Comparison of ENCODE assay signal across 8 cellular contexts in genomic region chr2:219543596-219544358, GRCh38. TPM values are rescaled to one million over a fixed set of nuclear protein-coding genes. Genes with fewer than 3 reads are reported as not detected.
DNase-seq lines count a peak whose midpoint lies in the region; ATAC-seq and TF ChIP-seq lines count a peak whose summit lies in the region.

A gene with protein sequence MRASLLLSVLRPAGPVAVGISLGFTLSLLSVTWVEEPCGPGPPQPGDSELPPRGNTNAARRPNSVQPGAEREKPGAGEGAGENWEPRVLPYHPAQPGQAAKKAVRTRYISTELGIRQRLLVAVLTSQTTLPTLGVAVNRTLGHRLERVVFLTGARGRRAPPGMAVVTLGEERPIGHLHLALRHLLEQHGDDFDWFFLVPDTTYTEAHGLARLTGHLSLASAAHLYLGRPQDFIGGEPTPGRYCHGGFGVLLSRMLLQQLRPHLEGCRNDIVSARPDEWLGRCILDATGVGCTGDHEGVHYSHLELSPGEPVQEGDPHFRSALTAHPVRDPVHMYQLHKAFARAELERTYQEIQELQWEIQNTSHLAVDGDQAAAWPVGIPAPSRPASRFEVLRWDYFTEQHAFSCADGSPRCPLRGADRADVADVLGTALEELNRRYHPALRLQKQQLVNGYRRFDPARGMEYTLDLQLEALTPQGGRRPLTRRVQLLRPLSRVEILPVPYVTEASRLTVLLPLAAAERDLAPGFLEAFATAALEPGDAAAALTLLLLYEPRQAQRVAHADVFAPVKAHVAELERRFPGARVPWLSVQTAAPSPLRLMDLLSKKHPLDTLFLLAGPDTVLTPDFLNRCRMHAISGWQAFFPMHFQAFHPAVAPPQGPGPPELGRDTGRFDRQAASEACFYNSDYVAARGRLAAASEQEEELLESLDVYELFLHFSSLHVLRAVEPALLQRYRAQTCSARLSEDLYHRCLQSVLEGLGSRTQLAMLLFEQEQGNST (minus strand): TSS chr2:219543809. CDS start chr2:219543538, 271 bp downstream.
A gene with protein sequence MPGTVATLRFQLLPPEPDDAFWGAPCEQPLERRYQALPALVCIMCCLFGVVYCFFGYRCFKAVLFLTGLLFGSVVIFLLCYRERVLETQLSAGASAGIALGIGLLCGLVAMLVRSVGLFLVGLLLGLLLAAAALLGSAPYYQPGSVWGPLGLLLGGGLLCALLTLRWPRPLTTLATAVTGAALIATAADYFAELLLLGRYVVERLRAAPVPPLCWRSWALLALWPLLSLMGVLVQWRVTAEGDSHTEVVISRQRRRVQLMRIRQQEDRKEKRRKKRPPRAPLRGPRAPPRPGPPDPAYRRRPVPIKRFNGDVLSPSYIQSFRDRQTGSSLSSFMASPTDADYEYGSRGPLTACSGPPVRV (plus strand): TSS chr2:219544028. CDS start chr2:219544728, 700 bp downstream.

- peak within 1 kb of the TSS; percentile 43; the same call in 1 of the 2 replicates for H2AK5ac ChIP-seq in IMR-90 (ENCODE audit: low read depth, low read length)

- no peak within 1 kb of the TSS for H4K91ac ChIP-seq in IMR-90 (ENCODE audit: insufficient read depth, low read depth, low read length)

- H4K8ac ChIP-seq in IMR-90 (ENCODE audit: low read depth in 2 of 2, low read length in 2 of 2), result peak within 1 kb of the TSS; percentile 22 to 56; a peak in 2 of 4 replicates

- CTCF ChIA-PET in IMR-90 (lab: Yijun Ruan, JAX), result interaction anchor here (1.3 kb wide), 1 partner anchor 16 kb away, joined by 8 read pairs; no protein-coding TSS in a partner anchor

- H3K14ac ChIP-seq in IMR-90 (replicated peaks; ENCODE audit: low read depth, low read length), result peak within 1 kb of the TSS; percentile 76

- intact Hi-C loops in IMR-90 (cut with micrococcal nuclease), result loop anchor here (2.0 kb wide), 1 partner anchor 53 kb away; the partner anchor contains the start of gene STK11IP

- peaks cover 6 to 31% of the 10 kb centered on the region in 2 experiments; a peak in 3 of 4 replicates for H3K79me1 ChIP-seq in IMR-90 (ENCODE audit: low read depth in 1 of 2, low read length in 2 of 2)

- peak within 1 kb of the TSS; percentile 91 for H2AK9ac ChIP-seq in IMR-90 (replicated peaks; ENCODE audit: low read depth, low read length, poor library complexity)

- no peaks in the 10 kb centered on the region for H3K9me3 ChIP-seq in IMR-90 (ENCODE audit: control insufficient read depth, insufficient read depth, low read length)
- H3K9me3 ChIP-seq in mononuclear cell (ENCODE audit: low read depth, low read length), result no peaks in the 10 kb centered on the region

- 0 out of 2 replicates have a peak within 1 kb of the TSS, but pooled peaks have one; percentile 32 for H2BK120ac ChIP-seq in IMR-90 (ENCODE audit: low read depth, low read length)

- peak within 1 kb of the TSS; percentile 59 for H3K23ac ChIP-seq in IMR-90 (ENCODE audit: low read depth, low read length)

- peak within 1 kb of the TSS; percentile 86 for H3K4me3 ChIP-seq in IMR-90 (ENCODE audit: insufficient read depth, low read depth, low read length)
- peak within 1 kb of the TSS; percentile 79 for H3K4me3 ChIP-seq in epithelial cell of esophagus (ENCODE audit: low read length)
- peak within 1 kb of the TSS; percentile 52 for H3K4me3 ChIP-seq in mononuclear cell (ENCODE audit: low read length)

- peak within 1 kb of the TSS; percentile 73 for H2BK5ac ChIP-seq in IMR-90 (ENCODE audit: low read depth, low read length, poor library complexity, severe bottlenecking)

- POLR2A ChIA-PET in IMR-90 (lab: Charles Lee; ENCODE audit: unreplicated experiment), result no interaction called here

- no peak within 1 kb of the TSS for H4K5ac ChIP-seq in IMR-90 (ENCODE audit: low read depth, low read length)

- H3K18ac ChIP-seq in IMR-90 (ENCODE audit: low read depth, low read length), result no peak within 1 kb of the TSS

- TF ChIP-seq RAD21 in IMR-90 (IDR thresholded peaks at IDR 0.05; ENCODE audit: low read length), result no peak

- no peak within 1 kb of the TSS for H3K56ac ChIP-seq in IMR-90 (ENCODE audit: extremely low read depth, insufficient read depth, low read length)

- H2BK15ac ChIP-seq in IMR-90 (ENCODE audit: low read depth, low read length), result no peak within 1 kb of the TSS; the same call in 2 of the 3 replicates

- peak within 1 kb of the TSS; percentile 76 for H3K4me2 ChIP-seq in IMR-90 (ENCODE audit: low read depth, low read length)

- peak within 1 kb of the TSS; percentile 81 for H3K9ac ChIP-seq in IMR-90 (ENCODE audit: low read depth, low read length)

- peaks cover 25% of the 10 kb centered on the region for H4K20me1 ChIP-seq in IMR-90 (ENCODE audit: insufficient read depth, low read length)

- peaks cover 12% of the 10 kb centered on the region for H3K4me1 ChIP-seq in IMR-90 (ENCODE audit: control insufficient read depth, insufficient read depth, low read length)
- peaks cover 32% of the 10 kb centered on the region for H3K4me1 ChIP-seq in mononuclear cell (ENCODE audit: insufficient read depth, low read length)

- peak; percentile 91 for DNase-seq in DMS 273 treated with DMSO at 0.1 percent for 48 hours (lab: John Stamatoyannopoulos, UW)
- DNase-seq in IMR-90, result peak; percentile 97
- peak; percentile 99 for DNase-seq in OCI-M1 (lab: John Stamatoyannopoulos, UW)
- DNase-seq in activated T-cell treated with anti-CD3 and anti-CD28 coated beads for 48 hours (ENCODE audit: low read depth), result peak; percentile 93
- DNase-seq in epithelial cell of esophagus (ENCODE audit: low read depth), result peak; percentile 98
- DNase-seq in stimulated activated CD8-positive, alpha-beta memory T cell treated with anti-CD3 and anti-CD28 coated beads, Interleukin-2, amount 100 ng/mL, for 48 hours (ENCODE audit: low read depth in 2 of 2), result peak; percentile 92 to 93

- no peak within 1 kb of the TSS for H2BK20ac ChIP-seq in IMR-90 (ENCODE audit: low read depth, low read length)

- in situ Hi-C loops in IMR-90 (cut with MboI; ENCODE audit: low sequenced_read_pairs), result no loop called here

- dilution Hi-C loops in IMR-90 (cut with HindIII; ENCODE audit: low sequenced_read_pairs, unreplicated experiment), result no loop called here

- WGBS in IMR-90 (ENCODE audit: extremely low coverage in 2 of 2, insufficient read length in 1 of 2), 2 experiments, result 0% methylated on average over 44 of the region's 75 CpGs; no CpG with 5 or more reads in 1 of the 2 experiments

- peak; percentile 75 for TF ChIP-seq POLR2A in IMR-90 (IDR thresholded peaks at IDR 0.05; ENCODE audit: low read depth, low read length)

- ATAC-seq in GM21529 (IDR thresholded peaks at IDR 0.05; ENCODE audit: unreplicated experiment) (peak; percentile 67), IMR-90 (ENCODE audit: low read depth) (peak; percentile 89)

- H3K27me3 ChIP-seq in IMR-90 (ENCODE audit: control insufficient read depth, insufficient read depth, low read length), result no peaks in the 10 kb centered on the region
- peaks cover 23% of the 10 kb centered on the region for H3K27me3 ChIP-seq in mononuclear cell (ENCODE audit: insufficient read depth, low read length)

- H2AFZ ChIP-seq in IMR-90 (replicated peaks; ENCODE audit: low read length, poor library complexity), result peak within 1 kb of the TSS; percentile 97

- peaks cover 26% of the 10 kb centered on the region for H3K36me3 ChIP-seq in IMR-90 (ENCODE audit: control insufficient read depth, insufficient read depth, low read length)

- H3K4ac ChIP-seq in IMR-90 (ENCODE audit: low read depth, low read length), result peak within 1 kb of the TSS; percentile 35; the same call in 1 of the 2 replicates

- peak within 1 kb of the TSS; percentile 48 for H3K27ac ChIP-seq in IMR-90 (ENCODE audit: insufficient read depth, low read length)

- no TSS peak for BruUV-seq in IMR-90 (replicated peaks; lab: Mats Ljungman, UMichigan)

- H3K9me1 ChIP-seq in IMR-90 (ENCODE audit: insufficient read depth, low read length), result peaks cover 2% of the 10 kb centered on the region; the same call in 1 of the 2 replicates

- TF ChIP-seq CTCF in IMR-90 (conservative IDR thresholded peaks at IDR 0.05; ENCODE audit: low read depth, low read length), result 0 out of 2 replicates have a peak, but pooled peaks have one; percentile 0
- no peak for TF ChIP-seq CTCF in epithelial cell of esophagus (IDR thresholded peaks at IDR 0.05; ENCODE audit: insufficient read depth, low read depth, low read length, missing control alignments)

TF ChIP-seq in IMR-90, 13 proteins besides CTCF, POLR2A, EP300 and RAD21:
- TF ChIP-seq, protein P1, sequence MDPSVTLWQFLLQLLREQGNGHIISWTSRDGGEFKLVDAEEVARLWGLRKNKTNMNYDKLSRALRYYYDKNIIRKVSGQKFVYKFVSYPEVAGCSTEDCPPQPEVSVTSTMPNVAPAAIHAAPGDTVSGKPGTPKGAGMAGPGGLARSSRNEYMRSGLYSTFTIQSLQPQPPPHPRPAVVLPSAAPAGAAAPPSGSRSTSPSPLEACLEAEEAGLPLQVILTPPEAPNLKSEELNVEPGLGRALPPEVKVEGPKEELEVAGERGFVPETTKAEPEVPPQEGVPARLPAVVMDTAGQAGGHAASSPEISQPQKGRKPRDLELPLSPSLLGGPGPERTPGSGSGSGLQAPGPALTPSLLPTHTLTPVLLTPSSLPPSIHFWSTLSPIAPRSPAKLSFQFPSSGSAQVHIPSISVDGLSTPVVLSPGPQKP (IDR thresholded peaks at IDR 0.05; ENCODE audit: borderline replicate concordance, low read depth, low read length), result peak; percentile 64; the same call in 1 of the 2 replicates
- no peak for TF ChIP-seq USF2 (IDR thresholded peaks at IDR 0.05; ENCODE audit: low read depth, low read length)
- peak; percentile 50; the same call in 1 of the 2 replicates for TF ChIP-seq BHLHE40 (IDR thresholded peaks at IDR 0.05; ENCODE audit: low read depth, low read length)
- peak; percentile 99 for TF ChIP-seq MAZ (IDR thresholded peaks at IDR 0.05; ENCODE audit: borderline replicate concordance, low read depth, low read length)
- peak; percentile 34; the same call in 1 of the 2 replicates for TF ChIP-seq MXI1 (IDR thresholded peaks at IDR 0.05; ENCODE audit: borderline replicate concordance, low read depth, low read length)

RNA-seq across cellular contexts. Expression of the first gene that starts in this region (rescaled TPM):
- 24.0 and 27.2 TPM in 2 replicates for total RNA-seq in IMR-90 (2012; rRNA removed)
- 115 and 147 TPM in 2 replicates for polyA plus RNA-seq in IMR-90 (2012; rRNA removed)
- polyA plus RNA-seq in IMR-90 (2012; cell fraction: cytosol; rRNA removed), result 108 and 204 TPM in 2 replicates
- 37.3 and 118 TPM in 2 replicates for polyA plus RNA-seq in IMR-90 (2012; cell fraction: nucleus; rRNA removed; ENCODE audit: low replicate concordance)
- 2.7 TPM for total RNA-seq in mononuclear cell

RNA-seq across cellular contexts. Expression of the second gene that starts in this region (rescaled TPM):
- total RNA-seq in IMR-90 (2012; rRNA removed) (under 0.01 and 0.18 TPM in 2 replicates), mononuclear cell (not detected)
- 2.2 and 3.0 TPM in 2 replicates for polyA plus RNA-seq in IMR-90 (2012; rRNA removed)
- 0.81 and 1.3 TPM in 2 replicates for polyA plus RNA-seq in IMR-90 (2012; cell fraction: cytosol; rRNA removed)
- 20.2 and 40.5 TPM in 2 replicates for polyA plus RNA-seq in IMR-90 (2012; cell fraction: nucleus; rRNA removed; ENCODE audit: low replicate concordance)

Comparison
In these comparisons a context has a peak if more than half of its experiments do, and no peak if none do; other contexts are left out.
1. Peak in every context shown above with its lines: DNase-seq, ATAC-seq, H3K4me3 ChIP-seq and H3K27ac ChIP-seq.